21 cellular contexts compared by ENCODE assay signal in genomic region chr3:40172560-40172959, GRCh38.
"Had no signal": no experiment of that assay in that cellular context is flagged by ENCODE, and none has a peak within 500 bp of the region (broad histone marks: within the 10 kb centered on the region; RNA-seq: fewer than 3 reads in every experiment).

No MANE protein-coding gene starts in this region.

- H3K27ac ChIP-seq: ascending aorta, gastroesophageal sphincter, right lobe of liver, upper lobe of left lung, vagina had no signal

- H3K27me3 Mint-ChIP-seq: activated CD4-positive, alpha-beta T cell treated with anti-CD3 and anti-CD28 coated beads, Interleukin-2, amount 10 ng/mL, durations not matched to agents 24 days and 14 days; brain had no signal

- H3K4me3 Mint-ChIP-seq: activated CD4-positive, alpha-beta memory T cell treated with anti-CD3 and anti-CD28 coated beads, Interleukin-2, amount 10 ng/mL, durations not matched to agents 7 days and 5 days; activated CD4-positive, alpha-beta T cell treated with anti-CD3 and anti-CD28 coated beads, Interleukin-2, amount 10 ng/mL, durations not matched to agents 24 days and 14 days; activated T-cell treated with anti-CD3 and anti-CD28 coated beads, Interleukin-2, amount 50 U/mL, for 72 hours; brain; natural killer cell; T-helper 17 cell had no signal

- H3K36me3 Mint-ChIP-seq: activated naive CD4-positive, alpha-beta T cell treated with anti-CD3 and anti-CD28 coated beads, Interleukin-2, amount 50 U/mL, for 72 hours; brain; natural killer cell had no signal

- H3K27ac Mint-ChIP-seq: activated CD4-positive, alpha-beta memory T cell treated with anti-CD3 and anti-CD28 coated beads, Interleukin-2, amount 10 ng/mL, durations not matched to agents 7 days and 5 days; activated CD4-positive, alpha-beta T cell treated with anti-CD3 and anti-CD28 coated beads, Interleukin-2, amount 10 ng/mL, durations not matched to agents 24 days and 14 days; activated naive CD4-positive, alpha-beta T cell treated with anti-CD3 and anti-CD28 coated beads, Interleukin-2, amount 50 U/mL, for 72 hours; activated T-cell treated with anti-CD3 and anti-CD28 coated beads, Interleukin-2, amount 50 U/mL, for 72 hours; brain; natural killer cell; T-helper 17 cell had no signal

- H3K9me3 Mint-ChIP-seq: activated CD4-positive, alpha-beta memory T cell treated with anti-CD3 and anti-CD28 coated beads, Interleukin-2, amount 10 ng/mL, durations not matched to agents 7 days and 5 days; activated CD4-positive, alpha-beta T cell treated with anti-CD3 and anti-CD28 coated beads, Interleukin-2, amount 10 ng/mL, durations not matched to agents 24 days and 14 days; activated naive CD4-positive, alpha-beta T cell treated with anti-CD3 and anti-CD28 coated beads, Interleukin-2, amount 50 U/mL, for 72 hours; activated T-cell treated with anti-CD3 and anti-CD28 coated beads, Interleukin-2, amount 50 U/mL, for 72 hours; brain; natural killer cell had no signal

- H3K4me1 Mint-ChIP-seq: brain had no signal

- DNase-seq: activated CD4-positive, alpha-beta memory T cell treated with anti-CD3 and anti-CD28 coated beads, Interleukin-2, amount 10 ng/mL, durations not matched to agents 7 days and 5 days; activated CD4-positive, alpha-beta T cell treated with anti-CD3 and anti-CD28 coated beads, Interleukin-2, amount 10 ng/mL, durations not matched to agents 24 days and 14 days; activated CD4-positive, CD25-positive, alpha-beta regulatory T cell treated with anti-CD3 and anti-CD28 coated beads, Interleukin-2, amount 50 U/mL, for 72 hours; activated naive CD4-positive, alpha-beta T cell; activated T-cell treated with anti-CD3 and anti-CD28 coated beads, Interleukin-2, amount 50 U/mL, for 72 hours; effector CD8-positive, alpha-beta T cell; erythroblast; left cardiac atrium; mesenchymal stem cell; natural killer cell; right lobe of liver; stimulated activated CD4-positive, alpha-beta T cell treated with anti-CD3 and anti-CD28 coated beads, Interleukin-2, amount 100 ng/mL, for 48 hours; stimulated activated naive CD8-positive, alpha-beta T cell treated with anti-CD3 and anti-CD28 coated beads, Interleukin-15, Interleukin-2, amounts not matched to agents 100 U/mL and 50 U/mL, for 24 hours; T-helper 17 cell; T1000; upper lobe of left lung had no signal
